27 cellular contexts compared by ENCODE assay signal in the genomic region with DNA sequence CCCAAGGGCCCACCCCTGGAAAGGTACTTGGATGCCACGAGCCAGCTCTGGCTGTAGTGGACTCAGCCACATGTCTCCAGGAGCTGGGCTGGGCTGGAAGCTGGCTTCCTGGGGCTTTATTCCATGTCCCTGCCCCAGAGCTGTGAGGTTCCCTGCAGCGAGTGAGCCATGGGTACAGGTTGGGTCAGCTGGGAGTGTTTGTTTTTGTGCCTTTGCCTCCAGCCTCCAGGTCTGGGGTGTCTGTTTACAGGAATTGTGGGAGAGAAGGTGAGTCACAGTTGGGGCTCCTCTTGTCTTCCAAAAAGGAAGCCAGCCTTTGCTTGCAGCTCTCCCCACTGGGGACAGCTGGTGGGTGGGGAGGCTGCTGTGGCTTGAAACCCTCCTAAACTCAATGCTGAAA. TPM values are rescaled to one million over a fixed set of nuclear protein-coding genes. Genes with fewer than 3 reads are reported as not detected.
"Had no signal": no experiment of that assay in that cellular context is flagged by ENCODE, and none has a peak within 500 bp of the region (broad histone marks: within the 10 kb centered on the region; RNA-seq: fewer than 3 reads in every experiment).

No MANE protein-coding gene starts in this region.

- ATAC-seq: activated CD4-positive, alpha-beta T cell treated with anti-CD3 and anti-CD28 coated beads for 36 hours; activated CD4-positive, CD25-positive, alpha-beta regulatory T cell treated with anti-CD3 and anti-CD28 coated beads, Interleukin-2, amount 50 U/mL, for 24 hours; activated CD8-positive, alpha-beta T cell treated with anti-CD3 and anti-CD28 coated beads, Interleukin-2, amount 10 ng/mL, durations not matched to agents 7 days and 5 days; K562; WTC11 had no signal

- H3K27ac ChIP-seq: ascending aorta had no signal

- FAIRE-seq: K562, TTC549 had no signal

- DNase-seq: activated CD4-positive, alpha-beta T cell treated with anti-CD3 and anti-CD28 coated beads for 36 hours; activated CD4-positive, alpha-beta T cell treated with anti-CD3 and anti-CD28 coated beads, Interleukin-2, amount 10 ng/mL, durations not matched to agents 7 days and 5 days; activated CD4-positive, alpha-beta T cell treated with anti-CD3 and anti-CD28 coated beads, Interleukin-2, amount 50 U/mL, for 48 hours; activated CD8-positive, alpha-beta T cell treated with anti-CD3 and anti-CD28 coated beads, Interleukin-2, amount 10 ng/mL, durations not matched to agents 7 days and 5 days; activated gamma-delta T cell; activated naive CD4-positive, alpha-beta T cell treated with Interleukin-2 at 50 U/mL for 16 hours; activated naive CD8-positive, alpha-beta T cell treated with anti-CD3 and anti-CD28 coated beads, Interleukin-2, amount 10 ng/mL, durations not matched to agents 7 days and 5 days; activated T-cell treated with anti-CD3 and anti-CD28 coated beads, Interleukin-2, amount 50 U/mL, for 24 hours; amygdala; cerebellar nuclear complex; MM.1S; MV-4-11; NCI-H1092; NCI-H1436 treated with DMSO at 0.1 percent for 48 hours; NCI-H1694 treated with DMSO at 0.1 percent for 48 hours; NCI-H2029; NCI-H510A; NCI-H526; NCI-H748 treated with DMSO at 0.1 percent for 48 hours; NK-92 treated with Interleukin-12 subunit alpha and Interleukin-12 subunit beta, amount 100 ng/mL, for 24 hours; T1000 had no signal

RNA-seq across cellular contexts. Expression of a gene that starts 21.5 kb away (rescaled TPM):
- total RNA-seq: activated CD4-positive, alpha-beta T cell treated with anti-CD3 and anti-CD28 coated beads, Interleukin-2, amount 10 ng/mL, durations not matched to agents 7 days and 5 days; activated CD8-positive, alpha-beta T cell treated with anti-CD3 and anti-CD28 coated beads, Interleukin-2, amount 10 ng/mL, durations not matched to agents 7 days and 5 days; activated naive CD8-positive, alpha-beta T cell treated with anti-CD3 and anti-CD28 coated beads, Interleukin-2, amount 10 ng/mL, durations not matched to agents 7 days and 5 days; K562; T-helper 1 cell treated with Interleukin-12 subunit alpha and Interleukin-12 subunit beta and Interleukin-4 antibody, amounts not matched to agents 30 ng/mL and 1 ng/mL, for 36 hours had no signal
